Comparison of ENCODE assay signal across 11 cellular contexts in the genomic region with DNA sequence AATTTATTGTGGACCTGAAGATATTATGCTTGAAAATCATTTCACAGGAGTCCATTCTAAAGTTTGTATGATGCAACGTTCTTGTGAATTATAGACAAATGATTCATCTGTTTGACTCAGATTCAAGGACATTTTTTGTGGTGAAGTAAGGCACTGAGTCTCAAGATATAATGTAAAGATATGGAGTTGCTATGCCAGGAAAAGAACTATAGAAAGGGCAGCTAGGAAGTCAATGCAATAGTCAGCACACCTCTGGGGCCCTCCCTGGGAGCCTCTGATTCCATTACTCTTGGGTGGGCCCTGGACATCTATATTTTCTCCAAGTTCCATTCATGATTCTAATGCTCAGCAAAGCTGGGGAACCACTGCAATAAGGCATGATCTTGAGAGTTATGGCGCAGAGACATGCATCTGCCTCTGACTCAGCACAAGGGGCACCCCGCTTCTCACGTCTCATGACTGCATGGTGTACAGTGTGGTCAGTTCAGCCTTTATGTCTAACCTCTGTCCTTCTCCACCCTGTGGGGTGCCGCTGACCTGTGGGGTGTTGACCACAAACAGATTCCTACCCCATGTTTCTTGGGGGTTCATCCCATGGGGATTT. TPM values are rescaled to one million over a fixed set of nuclear protein-coding genes. Genes with fewer than 3 reads are reported as not detected.
DNase-seq lines count a peak whose midpoint lies in the region; ATAC-seq and TF ChIP-seq lines count a peak whose summit lies in the region.
"Had no signal": no experiment of that assay in that cellular context is flagged by ENCODE, and none has a peak within 500 bp of the region (broad histone marks: within the 10 kb centered on the region; RNA-seq: fewer than 3 reads in every experiment).

No MANE protein-coding gene starts in this region.

- no peaks in the 10 kb centered on the region for H3K9me3 ChIP-seq in upper lobe of right lung
- H3K9me3 ChIP-seq in T-helper 17 cell (ENCODE audit: control insufficient read depth, low read length, poor library complexity, severe bottlenecking): no peaks in the 10 kb centered on the region
- H3K9me3 ChIP-seq: Caco-2 had no signal

- H3K27me3 Mint-ChIP-seq in T-helper 17 cell: peaks cover 28% of the 10 kb centered on the region

- no peak overlapping the region for H3K27ac Mint-ChIP-seq in T-helper 17 cell

- no peaks in the 10 kb centered on the region for H3K36me3 ChIP-seq in upper lobe of right lung

- H3K4me3 Mint-ChIP-seq in T-helper 17 cell: no peak overlapping the region

- no peaks in the 10 kb centered on the region for H3K27me3 ChIP-seq in upper lobe of right lung

- no peak overlapping the region for H3K27ac ChIP-seq in upper lobe of right lung

- peaks cover 4% of the 10 kb centered on the region for H3K4me1 Mint-ChIP-seq in T-helper 17 cell

- peak; percentile 46 for ATAC-seq in upper lobe of right lung
- ATAC-seq in HG03378 (IDR thresholded peaks at IDR 0.05; ENCODE audit: unreplicated experiment): no peak
- ATAC-seq in T-helper 17 cell: no peak

- H3K4me3 ChIP-seq in foreskin fibroblast (ENCODE audit: low read depth in 1 of 2, low read length in 2 of 2) (no peak overlapping the region), upper lobe of right lung (no peak overlapping the region)
- H3K4me3 ChIP-seq: lung had no signal

- intact Hi-C loops in upper lobe of right lung (cut with DNase I): no loop called here

- TF ChIP-seq CTCF in foreskin fibroblast (IDR thresholded peaks at IDR 0.05; ENCODE audit: low read depth, low read length) (no peak), upper lobe of right lung (IDR thresholded peaks at IDR 0.05) (no peak)

- DNase-seq in stimulated activated CD4-positive, alpha-beta T cell treated with anti-CD3 and anti-CD28 coated beads, Interleukin-15, amount 100 ng/mL, for 24 hours: peak; percentile 21
- no peak for DNase-seq in stimulated activated CD4-positive, alpha-beta T cell treated with anti-CD3 and anti-CD28 coated beads, Interleukin-4, amount 100 ng/mL, for 4 hours
- DNase-seq in SW480 (ENCODE audit: low spot score): peak; percentile 51
- peak; percentile 79 to 86 for DNase-seq in foreskin fibroblast
- no peak for DNase-seq in upper lobe of right lung
- DNase-seq in GDM1 (lab: John Stamatoyannopoulos, UW): no peak
- DNase-seq in T-helper 17 cell: no peak
- DNase-seq: Caco-2, NCI-H446 had no signal

- no peaks in the 10 kb centered on the region for H3K4me1 ChIP-seq in upper lobe of right lung
- H3K4me1 ChIP-seq: Caco-2 had no signal

- H3K36me3 Mint-ChIP-seq in T-helper 17 cell (ENCODE audit: low read depth): no peaks in the 10 kb centered on the region

RNA-seq across cellular contexts. Expression of gene ETS2, which starts 34.1 kb away (rescaled TPM):
- total RNA-seq in upper lobe of right lung (195 TPM), T-helper 17 cell (10 to 100 TPM in 1 of 2 donors, 1 to 10 TPM in 1; 8.1 to 10.9 TPM)

Comparison
In these comparisons a context has a peak if more than half of its experiments do, and no peak if none do; other contexts are left out.
1. DNase-seq: peak in stimulated activated CD4-positive, alpha-beta T cell treated with anti-CD3 and anti-CD28 coated beads, Interleukin-15, amount 100 ng/mL, for 24 hours (single experiment), SW480 (single experiment) and foreskin fibroblast (2 of 2); none in stimulated activated CD4-positive, alpha-beta T cell treated with anti-CD3 and anti-CD28 coated beads, Interleukin-4, amount 100 ng/mL, for 4 hours (0 of 2), upper lobe of right lung (single experiment), GDM1 (single experiment) and T-helper 17 cell (0 of 3).
2. RNA of gene ETS2, which starts 34.1 kb away (total RNA-seq): 195 TPM in upper lobe of right lung (single experiment); 8.1 to 10.9 TPM in T-helper 17 cell; every median in the first group is over 10 times any median in the second.